ENCODE assay signal across 15 cellular contexts in the genomic region with DNA sequence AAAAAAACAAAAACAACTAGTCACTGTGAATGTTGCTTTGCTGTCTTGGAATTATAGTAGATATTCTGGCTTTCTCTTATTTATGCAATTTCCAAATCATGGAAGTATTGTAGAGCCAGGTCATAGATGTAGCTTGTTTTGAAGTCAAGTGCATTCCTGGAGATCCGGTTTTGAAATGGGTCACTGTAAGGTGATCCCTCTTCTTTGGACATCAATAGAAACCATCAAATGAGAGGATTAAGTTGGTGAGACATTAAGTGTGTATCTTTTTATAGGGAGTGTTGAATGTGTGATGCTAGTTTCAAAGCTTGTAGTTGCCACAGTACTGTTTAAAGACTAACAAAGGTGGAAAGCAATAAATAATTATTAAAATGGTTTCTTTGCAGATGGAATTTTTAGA.
"Had no signal": no experiment of that assay in that cellular context is flagged by ENCODE, and none has a peak within 500 bp of the region (broad histone marks: within the 10 kb centered on the region; RNA-seq: fewer than 3 reads in every experiment).

No MANE protein-coding gene starts in this region.

- H3K4me1 ChIP-seq: colonic mucosa had no signal

- H3K4me3 Mint-ChIP-seq: activated T-cell treated with anti-CD3 and anti-CD28 coated beads, Interleukin-2, amount 50 U/mL, for 4 hours; stimulated activated memory B cell treated with anti-CD40 and anti-IgM and Interleukin-4, amounts not matched to agents 10 μg/mL and 1 μg/mL and 100 μg/mL, for 72 hours had no signal

- H3K27ac ChIP-seq: colonic mucosa, ovary had no signal

- H3K4me3 ChIP-seq: colonic mucosa, ovary, tibial nerve had no signal

- ATAC-seq: activated T-cell treated with anti-CD3 and anti-CD28 coated beads, Interleukin-2, amount 50 U/mL, for 4 hours; stimulated activated memory B cell treated with anti-CD40 and anti-IgM and Interleukin-4, amounts not matched to agents 10 μg/mL and 1 μg/mL and 100 μg/mL, for 72 hours had no signal

- H3K9me3 Mint-ChIP-seq: activated T-cell treated with anti-CD3 and anti-CD28 coated beads, Interleukin-2, amount 50 U/mL, for 4 hours; stimulated activated memory B cell treated with anti-CD40 and anti-IgM and Interleukin-4, amounts not matched to agents 10 μg/mL and 1 μg/mL and 100 μg/mL, for 72 hours had no signal

- H3K27me3 Mint-ChIP-seq: stimulated activated memory B cell treated with anti-CD40 and anti-IgM and Interleukin-4, amounts not matched to agents 10 μg/mL and 1 μg/mL and 100 μg/mL, for 72 hours had no signal

- H3K27me3 ChIP-seq: colonic mucosa, ovary, tibial nerve had no signal

- H3K27ac Mint-ChIP-seq: nephron progenitor cell; stimulated activated memory B cell treated with anti-CD40 and anti-IgM and Interleukin-4, amounts not matched to agents 10 μg/mL and 1 μg/mL and 100 μg/mL, for 72 hours had no signal

- DNase-seq: activated CD4-positive, alpha-beta T cell treated with anti-CD3 and anti-CD28 coated beads for 1 hour; activated CD4-positive, alpha-beta T cell treated with anti-CD3 and anti-CD28 coated beads, Interleukin-2, amount 50 U/mL, for 48 hours; activated gamma-delta T cell treated with Interleukin-2 at 50 U/mL for 16 hours; activated T-cell treated with anti-CD3 and anti-CD28 coated beads, Interleukin-2, amount 50 U/mL, for 4 hours; colonic mucosa; effector memory CD4-positive, alpha-beta T cell; erythroblast; mammary epithelial cell; nephron progenitor cell; ovary; retina; SW 1271; T-helper 9 cell had no signal

- H3K36me3 ChIP-seq: colonic mucosa, ovary had no signal

- H3K9me3 ChIP-seq: colonic mucosa, ovary, tibial nerve had no signal
